Comparison of ENCODE assay signal across 21 cellular contexts in genomic region chr4:57091657-57092162, GRCh38. TPM values are rescaled to one million over a fixed set of nuclear protein-coding genes. Genes with fewer than 3 reads are reported as not detected.
A peak's percentile ranks its signal among the peaks of the same experiment; 100 is the strongest.
DNase-seq lines count a peak whose midpoint lies in the region; TF ChIP-seq lines count a peak whose summit lies in the region.
"Had no signal": no experiment of that assay in that cellular context is flagged by ENCODE, and none has a peak within 500 bp of the region (broad histone marks: within the 10 kb centered on the region; RNA-seq: fewer than 3 reads in every experiment).

No MANE protein-coding gene starts in this region.

- H3K4me3 ChIP-seq in left ventricle myocardium inferior (no peak overlapping the region), ascending aorta (peak overlapping the region in 1 of 2 donors; percentile 23), mesenchymal stem cell (ENCODE audit: insufficient read depth in 1 of 2, low read depth in 1 of 2, low read length in 2 of 2) (no peak overlapping the region), uterus (no peak overlapping the region)
- no peak overlapping the region for H3K4me3 ChIP-seq in CD4-positive, alpha-beta memory T cell (ENCODE audit: low read length in 2 of 2)
- H3K4me3 ChIP-seq: vagina had no signal

- H2BK12ac ChIP-seq in mesenchymal stem cell (ENCODE audit: low read length in 2 of 2), result no peak overlapping the region

- H3K14ac ChIP-seq in mesenchymal stem cell (ENCODE audit: low read length in 2 of 2), result no peak overlapping the region

- H3K27me3 Mint-ChIP-seq in CD4-positive, alpha-beta memory T cell, result peaks cover 15 to 19% of the 10 kb centered on the region in 2 donors
- H3K27me3 Mint-ChIP-seq: progenitor cell of endocrine pancreas had no signal

- no peak overlapping the region for H2BK120ac ChIP-seq in mesenchymal stem cell (ENCODE audit: low read depth, low read length)

- H3K36me3 ChIP-seq in left ventricle myocardium inferior (peaks cover 15% of the 10 kb centered on the region), ascending aorta (peaks cover 0 to 17% of the 10 kb centered on the region in 2 donors), mesenchymal stem cell (ENCODE audit: control insufficient read depth in 1 of 2, insufficient read depth in 2 of 2, low read depth in 1 of 2, low read length in 2 of 2) (peaks cover 0 to 16% of the 10 kb centered on the region in 2 experiments), uterus (no peaks in the 10 kb centered on the region)
- no peaks in the 10 kb centered on the region for H3K36me3 ChIP-seq in CD4-positive, alpha-beta memory T cell (ENCODE audit: insufficient read depth, low read length)
- H3K36me3 ChIP-seq: vagina had no signal

- H3K4me1 ChIP-seq in left ventricle myocardium inferior (peaks cover 90% of the 10 kb centered on the region), ascending aorta (peaks cover 11 to 67% of the 10 kb centered on the region in 2 donors), mesenchymal stem cell (ENCODE audit: control insufficient read depth, insufficient read depth, low read depth, low read length) (peaks cover 9% of the 10 kb centered on the region), uterus (peaks cover 6 to 17% of the 10 kb centered on the region in 2 donors)
- H3K4me1 ChIP-seq in CD4-positive, alpha-beta memory T cell (ENCODE audit: insufficient read depth, low read length), result no peaks in the 10 kb centered on the region

- no peak overlapping the region for H4K91ac ChIP-seq in mesenchymal stem cell (ENCODE audit: low read length)

- no peak overlapping the region for H3K4me2 ChIP-seq in mesenchymal stem cell (ENCODE audit: low read length, poor library complexity, severe bottlenecking)

- H3K79me1 ChIP-seq in mesenchymal stem cell (replicated peaks; ENCODE audit: low read length, poor library complexity, severe bottlenecking), result no peaks in the 10 kb centered on the region

- H2AK5ac ChIP-seq in mesenchymal stem cell (ENCODE audit: low read length, severe bottlenecking), result peak overlapping the region; percentile 31

- no peak overlapping the region for H3K4ac ChIP-seq in mesenchymal stem cell (ENCODE audit: low read depth in 1 of 2, low read length in 2 of 2)

- no peaks in the 10 kb centered on the region for H3K4me1 Mint-ChIP-seq in CD4-positive, alpha-beta memory T cell

- H2AFZ ChIP-seq in mesenchymal stem cell (ENCODE audit: low read depth, low read length), result no peak overlapping the region

- no peak overlapping the region for H3K9ac ChIP-seq in mesenchymal stem cell (ENCODE audit: low read length)

- H3K27ac Mint-ChIP-seq in CD4-positive, alpha-beta memory T cell, result no peak overlapping the region
- H3K27ac Mint-ChIP-seq: activated CD4-positive, alpha-beta memory T cell treated with anti-CD3 and anti-CD28 coated beads for 36 hours; activated naive CD8-positive, alpha-beta T cell; progenitor cell of endocrine pancreas had no signal

- H3K18ac ChIP-seq in mesenchymal stem cell (ENCODE audit: low read depth in 1 of 2, low read length in 2 of 2), result peak overlapping the region in 1 of 2 experiments; percentile 2

- H3K36me3 Mint-ChIP-seq in CD4-positive, alpha-beta memory T cell, result no peaks in the 10 kb centered on the region
- H3K36me3 Mint-ChIP-seq: activated CD4-positive, alpha-beta memory T cell treated with anti-CD3 and anti-CD28 coated beads for 36 hours; activated naive CD8-positive, alpha-beta T cell had no signal

- no peak overlapping the region for H2BK15ac ChIP-seq in mesenchymal stem cell (ENCODE audit: low read depth, poor library complexity, severe bottlenecking)

- no peak overlapping the region for H2BK5ac ChIP-seq in mesenchymal stem cell (ENCODE audit: low read depth, low read length, poor library complexity, severe bottlenecking)

- 74% methylated on average over 3 of the region's 3 CpGs for WGBS in mesenchymal stem cell

- no peak for TF ChIP-seq POLR2A in uterus (IDR thresholded peaks at IDR 0.05)

- DNase-seq in left ventricle myocardium inferior (no peak), cardiac septum (ENCODE audit: low spot score) (no peak), ascending aorta (ENCODE audit: low spot score in 2 of 2) (peak in 1 of 2 donors; percentile 11), mesenchymal stem cell (no peak), uterus (no peak), DMS53 treated with DMSO at 0.1 percent for 48 hours (lab: John Stamatoyannopoulos, UW; ENCODE audit: unreplicated experiment) (no peak), SHP77 (lab: John Stamatoyannopoulos, UW) (no peak)
- no peak for DNase-seq in CD4-positive, alpha-beta memory T cell
- DNase-seq: ACHN; activated CD4-positive, alpha-beta memory T cell treated with anti-CD3 and anti-CD28 coated beads for 36 hours; activated T-cell treated with anti-CD3 and anti-CD28 coated beads, Interleukin-2, amount 50 U/mL, for 4 hours; DMS79; effector memory CD4-positive, alpha-beta T cell; left cardiac atrium; NCI-H2029 treated with DMSO at 0.1 percent for 48 hours; NCI-H510A treated with DMSO at 0.1 percent for 48 hours; OCI-M1; stimulated activated naive CD8-positive, alpha-beta T cell treated with anti-CD3 and anti-CD28 coated beads, Interleukin-15, Interleukin-2, amounts not matched to agents 100 U/mL and 50 U/mL, for 24 hours had no signal

- no peak overlapping the region for H3K23ac ChIP-seq in mesenchymal stem cell (ENCODE audit: low read length in 2 of 2)

- H3K27me3 ChIP-seq in left ventricle myocardium inferior (ENCODE audit: low read depth), result no peaks in the 10 kb centered on the region
- no peaks in the 10 kb centered on the region for H3K27me3 ChIP-seq in ascending aorta
- H3K27me3 ChIP-seq in mesenchymal stem cell (ENCODE audit: control insufficient read depth in 1 of 2, insufficient read depth in 1 of 2, low read length in 2 of 2), result no peaks in the 10 kb centered on the region
- H3K27me3 ChIP-seq in uterus, result no peaks in the 10 kb centered on the region
- H3K27me3 ChIP-seq in CD4-positive, alpha-beta memory T cell (ENCODE audit: insufficient read depth, low read length), result no peaks in the 10 kb centered on the region
- H3K27me3 ChIP-seq: vagina had no signal

- CTCF ChIA-PET in CD4-positive, alpha-beta memory T cell (lab: Charles Lee; ENCODE audit: partially characterized antibody), result no interaction called here

- POLR2A ChIA-PET in CD4-positive, alpha-beta memory T cell (lab: Charles Lee; ENCODE audit: partially characterized antibody), result no interaction called here

- H4K8ac ChIP-seq in mesenchymal stem cell (ENCODE audit: low read length), result no peak overlapping the region

- intact Hi-C loops in left ventricle myocardium inferior (cut with micrococcal nuclease), result no loop called here
- intact Hi-C loops in cardiac septum (cut with DNase I), result no loop called here
- intact Hi-C loops in ascending aorta (cut with DNase I), result no loop called here
- intact Hi-C loops in uterus (cut with DNase I; ENCODE audit: low total_unique reads), result no loop called here
- intact Hi-C loops in CD4-positive, alpha-beta memory T cell (cut with micrococcal nuclease), result no loop called here

- TF ChIP-seq CTCF in left ventricle myocardium inferior (IDR thresholded peaks at IDR 0.05; ENCODE audit: borderline replicate concordance), result no peak
- no peak for TF ChIP-seq CTCF in ascending aorta (IDR thresholded peaks at IDR 0.05)
- no peak for TF ChIP-seq CTCF in uterus (IDR thresholded peaks at IDR 0.05)

- H3K4me3 Mint-ChIP-seq in CD4-positive, alpha-beta memory T cell, result no peak overlapping the region
- H3K4me3 Mint-ChIP-seq: activated CD4-positive, alpha-beta memory T cell treated with anti-CD3 and anti-CD28 coated beads for 36 hours; activated naive CD8-positive, alpha-beta T cell; activated T-cell treated with anti-CD3 and anti-CD28 coated beads, Interleukin-2, amount 50 U/mL, for 4 hours had no signal

- H3K9me3 ChIP-seq in left ventricle myocardium inferior (replicated peaks) (no peaks in the 10 kb centered on the region), ascending aorta (no peaks in the 10 kb centered on the region), mesenchymal stem cell (ENCODE audit: control insufficient read depth, low read length) (no peaks in the 10 kb centered on the region), uterus (no peaks in the 10 kb centered on the region)
- no peaks in the 10 kb centered on the region for H3K9me3 ChIP-seq in CD4-positive, alpha-beta memory T cell (ENCODE audit: control insufficient read depth in 1 of 2, low read length in 2 of 2)
- H3K9me3 ChIP-seq: vagina had no signal

- H3K9me3 Mint-ChIP-seq in CD4-positive, alpha-beta memory T cell, result no peaks in the 10 kb centered on the region
- H3K9me3 Mint-ChIP-seq: activated CD4-positive, alpha-beta memory T cell treated with anti-CD3 and anti-CD28 coated beads for 36 hours; activated T-cell treated with anti-CD3 and anti-CD28 coated beads, Interleukin-2, amount 50 U/mL, for 4 hours had no signal

- H3K27ac ChIP-seq in left ventricle myocardium inferior (replicated peaks), result peak overlapping the region; percentile 98
- H3K27ac ChIP-seq in ascending aorta, result peak overlapping the region; percentile 75 to 95
- peak overlapping the region; percentile 59 for H3K27ac ChIP-seq in mesenchymal stem cell (ENCODE audit: low read length, poor library complexity, severe bottlenecking)
- H3K27ac ChIP-seq in uterus, result peak overlapping the region; percentile 3 to 34
- no peak overlapping the region for H3K27ac ChIP-seq in CD4-positive, alpha-beta memory T cell (ENCODE audit: low read depth, low read length)
- H3K27ac ChIP-seq: vagina had no signal

RNA-seq across cellular contexts. Expression of gene IGFBP7, which starts 18.5 kb away (rescaled TPM):
- total RNA-seq in left ventricle myocardium inferior (698 TPM), cardiac septum (739 TPM), ascending aorta (6,655 TPM), uterus (1,000 to 10,000 TPM in 1 of 4 donors, 100 to 1,000 TPM in 3; 225 to 1,715 (median 711) TPM)
- 2,552 TPM for polyA plus RNA-seq in mesenchymal stem cell (2013, experiment 1 of 2)
- polyA plus RNA-seq in mesenchymal stem cell (2013, experiment 2 of 2), result 3,066 TPM
- not detected for total RNA-seq in CD4-positive, alpha-beta memory T cell
- not detected for polyA plus RNA-seq in CD4-positive, alpha-beta memory T cell
- total RNA-seq: activated CD4-positive, alpha-beta memory T cell treated with anti-CD3 and anti-CD28 coated beads for 36 hours had no signal

Comparison
In these comparisons a context has a peak if more than half of its experiments do, and no peak if none do; other contexts are left out.
1. RNA of gene IGFBP7, which starts 18.5 kb away (total RNA-seq): 6,655 TPM in ascending aorta (single experiment), 225 to 1,715 TPM in uterus, 739 TPM in cardiac septum (single experiment) and 698 TPM in left ventricle myocardium inferior (single experiment); not detected in CD4-positive, alpha-beta memory T cell; every median in the first group is over 100 times any median in the second.